Comparison of ENCODE assay signal across 18 cellular contexts in the genomic region with DNA sequence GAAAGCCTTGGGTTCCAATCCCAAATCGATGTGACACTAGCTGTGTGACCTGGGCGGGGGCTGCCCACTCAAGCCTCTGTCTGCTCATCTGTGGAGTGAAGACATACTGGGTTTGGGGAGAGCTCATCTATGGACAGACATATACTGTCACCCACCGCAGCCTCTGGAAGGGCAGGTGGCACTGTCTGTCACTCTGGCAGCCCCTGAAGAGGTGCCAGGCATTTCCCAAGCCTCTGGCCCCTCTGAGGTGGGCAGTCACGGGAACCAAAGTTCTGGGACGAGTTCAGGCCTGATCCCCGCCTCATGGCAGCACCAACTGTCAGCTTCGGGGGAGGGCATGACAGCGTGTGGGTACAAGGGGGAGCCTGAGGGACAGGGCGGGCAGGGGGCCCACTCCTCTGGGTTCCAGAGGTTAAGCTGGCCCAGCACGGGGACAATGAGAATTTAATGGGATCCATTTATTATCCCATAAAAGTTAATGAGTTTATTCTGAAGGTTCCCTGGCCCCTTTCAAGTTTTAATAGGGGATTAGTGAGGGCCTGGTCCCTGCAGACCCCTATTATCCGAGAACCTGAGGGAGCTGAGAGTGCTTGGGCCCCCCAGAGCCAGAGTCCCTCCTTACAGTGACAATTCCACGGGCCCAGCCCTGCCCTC. TPM values are rescaled to one million over a fixed set of nuclear protein-coding genes. Genes with fewer than 3 reads are reported as not detected.
A peak's percentile ranks its signal among the peaks of the same experiment; 100 is the strongest.
DNase-seq lines count a peak whose midpoint lies in the region; ATAC-seq and TF ChIP-seq lines count a peak whose summit lies in the region.
"Had no signal": no experiment of that assay in that cellular context is flagged by ENCODE, and none has a peak within 500 bp of the region (broad histone marks: within the 10 kb centered on the region; RNA-seq: fewer than 3 reads in every experiment).

No MANE protein-coding gene starts in this region.

- H3K27ac ChIP-seq in A673 (ENCODE audit: low read depth, low read length, poor library complexity, severe bottlenecking) (peak overlapping the region; percentile 15), GM23338 (ENCODE audit: low read depth) (no peak overlapping the region), iPS-18a (ENCODE audit: low read length) (no peak overlapping the region)
- H3K27ac ChIP-seq: A549 had no signal

- H3K4me1 ChIP-seq in A673 (ENCODE audit: insufficient read depth, low read length, poor library complexity, severe bottlenecking) (peaks cover 57% of the 10 kb centered on the region), GM23338 (ENCODE audit: insufficient read depth) (peaks cover 26% of the 10 kb centered on the region), iPS-18a (ENCODE audit: control insufficient read depth, low read depth, low read length) (peaks cover 14% of the 10 kb centered on the region)
- H3K4me1 ChIP-seq: A549, HAP-1 had no signal

- H3K27me3 Mint-ChIP-seq in GM23338 (ENCODE audit: insufficient read depth, low read depth, poor library complexity) (peaks cover 9% of the 10 kb centered on the region), T-helper 17 cell (no peaks in the 10 kb centered on the region)

- no TSS peak for BruUV-seq in A673 (replicated peaks; lab: Mats Ljungman, UMichigan)

- CTCF ChIA-PET in A673 (lab: Charles Lee), result no interaction called here

- H3K36me3 ChIP-seq in A673 (ENCODE audit: insufficient read depth, low read length, poor library complexity, severe bottlenecking) (no peaks in the 10 kb centered on the region), GM23338 (ENCODE audit: insufficient read depth) (no peaks in the 10 kb centered on the region), iPS-18a (ENCODE audit: control insufficient read depth, low read depth, low read length) (no peaks in the 10 kb centered on the region)
- H3K36me3 ChIP-seq: HAP-1 had no signal

- H3K9me2 ChIP-seq in GM23338 (ENCODE audit: insufficient read depth), result no peaks in the 10 kb centered on the region
- H3K9me2 ChIP-seq: SK-N-SH had no signal

- H3K36me3 Mint-ChIP-seq in GM23338 (ENCODE audit: low read depth) (no peaks in the 10 kb centered on the region; the same call in 2 of the 3 replicates), T-helper 17 cell (ENCODE audit: low read depth) (no peaks in the 10 kb centered on the region)
- H3K36me3 Mint-ChIP-seq: CD4-positive, CD25-positive, alpha-beta regulatory T cell had no signal

- H3K27me3 ChIP-seq in A673 (replicated peaks; ENCODE audit: insufficient read depth, low read depth, low read length, poor library complexity) (no peaks in the 10 kb centered on the region), GM23338 (ENCODE audit: insufficient read depth) (no peaks in the 10 kb centered on the region), iPS-18a (ENCODE audit: control insufficient read depth, insufficient read depth, low read length) (peaks cover 19% of the 10 kb centered on the region)

- peaks cover 2% of the 10 kb centered on the region; the same call in 1 of the 3 replicates for H3K9me3 Mint-ChIP-seq in GM23338
- H3K9me3 Mint-ChIP-seq: CD4-positive, CD25-positive, alpha-beta regulatory T cell had no signal

- H3F3A ChIP-seq in GM23338 (replicated peaks; ENCODE audit: low read depth), result peaks cover 5% of the 10 kb centered on the region; the same call in 1 of the 2 replicates

- H3K4me1 Mint-ChIP-seq in GM23338 (peaks cover 37% of the 10 kb centered on the region), T-helper 17 cell (peaks cover 12% of the 10 kb centered on the region)

- H3K79me2 ChIP-seq in GM23338 (replicated peaks; ENCODE audit: insufficient read depth), result no peaks in the 10 kb centered on the region

- H3K9ac ChIP-seq in iPS-18a (ENCODE audit: low read length), result no peak overlapping the region
- H3K9ac ChIP-seq: SK-N-SH had no signal

- no peak overlapping the region for H3K4me3 Mint-ChIP-seq in GM23338
- no peak overlapping the region for H3K4me3 Mint-ChIP-seq in T-helper 17 cell
- H3K4me3 Mint-ChIP-seq: CD4-positive, CD25-positive, alpha-beta regulatory T cell had no signal

- no peak for DNase-seq in A673 (ENCODE audit: low spot score)
- DNase-seq in GM23338 (ENCODE audit: low spot score), result no peak
- DNase-seq in T-helper 17 cell, result no peak
- DNase-seq in stimulated activated CD4-positive, alpha-beta T cell treated with anti-CD3 and anti-CD28 coated beads, Interleukin-2, amount 100 ng/mL, for 48 hours, result no peak
- no peak for DNase-seq in NCI-H1048 (lab: John Stamatoyannopoulos, UW)
- DNase-seq: CD4-positive, CD25-positive, alpha-beta regulatory T cell; DMS 273 treated with DMSO at 0.1 percent for 48 hours; DND-41; NCI-H1105 treated with DMSO at 0.1 percent for 48 hours; OCI-M1; Right ventricle myocardium superior; SK-N-SH had no signal

- H2AFZ ChIP-seq in GM23338, result peak overlapping the region; percentile 98

- intact Hi-C loops in A673 (cut with micrococcal nuclease; ENCODE audit: unreplicated experiment), result no loop called here

- H3K27ac Mint-ChIP-seq in GM23338, result peak overlapping the region; percentile 72; the same call in 1 of the 2 replicates
- peak overlapping the region; percentile 19 for H3K27ac Mint-ChIP-seq in T-helper 17 cell
- H3K27ac Mint-ChIP-seq: CD4-positive, CD25-positive, alpha-beta regulatory T cell had no signal

- H3K9me3 ChIP-seq in A673 (ENCODE audit: low read depth, low read length, poor library complexity, severe bottlenecking), result no peaks in the 10 kb centered on the region
- no peaks in the 10 kb centered on the region for H3K9me3 ChIP-seq in T-helper 17 cell (ENCODE audit: control insufficient read depth, low read length, poor library complexity, severe bottlenecking)
- H3K9me3 ChIP-seq in iPS-18a (ENCODE audit: control insufficient read depth, low read depth, low read length), result no peaks in the 10 kb centered on the region
- H3K9me3 ChIP-seq: A549, HAP-1, SK-N-SH had no signal

- H3K4me2 ChIP-seq in GM23338, result peak overlapping the region; percentile 75
- H3K4me2 ChIP-seq: A549, SK-N-SH had no signal

- no peaks in the 10 kb centered on the region for H4K20me1 ChIP-seq in GM23338 (replicated peaks; ENCODE audit: insufficient read depth)

- TF ChIP-seq CTCF in A673 (conservative IDR thresholded peaks at IDR 0.05; ENCODE audit: low read depth, low read length), result no peak
- TF ChIP-seq CTCF in GM23338 (conservative IDR thresholded peaks at IDR 0.05; ENCODE audit: low read depth in 2 of 2), result no peak

- ATAC-seq in GM23338 (no peak), T-helper 17 cell (no peak), HG03097 (IDR thresholded peaks at IDR 0.05; ENCODE audit: low FRiP score, unreplicated experiment) (no peak)
- ATAC-seq: A549, K562 had no signal

- H3K4me3 ChIP-seq in A673 (ENCODE audit: low read depth, low read length, poor library complexity, severe bottlenecking) (no peak overlapping the region), GM23338 (peak overlapping the region; percentile 56; the same call in 1 of the 2 replicates), iPS-18a (ENCODE audit: low read length) (peak overlapping the region; percentile 7)
- H3K4me3 ChIP-seq: A549, HAP-1, K562 had no signal

- POLR2A ChIA-PET in A673 (lab: Charles Lee; ENCODE audit: low non-redundant PET), result no interaction called here

TF ChIP-seq in GM23338, 12 proteins besides CTCF, POLR2A, EP300 and RAD21 (continues in another document):
- TF ChIP-seq ZNF114 (CRISPR knock-in tag; IDR thresholded peaks at IDR 0.05) (no peak), STAT1 (IDR thresholded peaks at IDR 0.05; ENCODE audit: unreplicated experiment) (no peak), EZH2phosphoT487 (IDR thresholded peaks at IDR 0.05; ENCODE audit: unreplicated experiment) (no peak), CREB1 (CRISPR knock-in tag; IDR thresholded peaks at IDR 0.05; ENCODE audit: low read depth) (no peak), NANOG (IDR thresholded peaks at IDR 0.05; ENCODE audit: borderline replicate concordance) (no peak), REST (IDR thresholded peaks at IDR 0.05; ENCODE audit: unreplicated experiment) (no peak), POLR2AphosphoS5 (IDR thresholded peaks at IDR 0.05; ENCODE audit: low read depth) (no peak)

RNA-seq across cellular contexts. Expression of gene SEZ6, which starts 19.0 kb away (rescaled TPM):
- total RNA-seq in A673 (2021) (1.5 and 2.6 TPM in 2 replicates), T-helper 17 cell (under 1 TPM; 0.35 to 0.47 TPM)
- total RNA-seq in GM23338 (2014; rRNA removed; shearing (Covaris generic)), result 3.1 and 6.5 TPM in 2 replicates
- polyA plus RNA-seq in GM23338 (2016; fragmentation: Nextera tagmentation; extraction: Ambion mirVana), result 1.0 TPM in 2 replicates
- total RNA-seq: G401, K562, Right ventricle myocardium superior had no signal
- polyA plus RNA-seq: A549, K562 had no signal

RNA-seq across cellular contexts. Expression of gene PHF12, which starts 35.5 kb away (rescaled TPM):
- total RNA-seq in A673 (2021) (63.3 and 73.4 TPM in 2 replicates), T-helper 17 cell (100 to 1,000 TPM; 164 to 174 TPM)
- 41.0 and 45.4 TPM in 2 replicates for total RNA-seq in GM23338 (2014; rRNA removed; shearing (Covaris generic))
- polyA plus RNA-seq in GM23338 (2016; fragmentation: Nextera tagmentation; extraction: Ambion mirVana), result 19.7 and 20.8 TPM in 2 replicates

RNA-seq across cellular contexts. Expression of gene PIPOX, which starts 56.1 kb away (rescaled TPM):
- total RNA-seq in A673 (2021) (7.8 and 8.8 TPM in 2 replicates), T-helper 17 cell (1 to 10 TPM; 2.2 to 2.5 TPM)
- 34.6 and 42.8 TPM in 2 replicates for total RNA-seq in GM23338 (2014; rRNA removed; shearing (Covaris generic))
- polyA plus RNA-seq in GM23338 (2016; fragmentation: Nextera tagmentation; extraction: Ambion mirVana), result 22.2 and 22.6 TPM in 2 replicates
- total RNA-seq: G401 had no signal
